ENCODE assay signal across 1 cellular context in genomic region chr7:135557455-135558336, GRCh38.
A peak's percentile ranks its signal among the peaks of the same experiment; 100 is the strongest.
TF ChIP-seq lines count a peak whose summit lies in the region.

Gene NUP205 (plus strand): TSS chr7:135557917. CDS start chr7:135557945, 28 bp downstream.

TF ChIP-seq in HEK293, 187 proteins besides CTCF, POLR2A, EP300 and RAD21 (continued from another document and continues in another):
- TF ChIP-seq TSHZ1 (tag by site-specific recombination; IDR thresholded peaks at IDR 0.05; ENCODE audit: borderline replicate concordance) = no peak
- TF ChIP-seq ZBTB44 (tag by site-specific recombination; IDR thresholded peaks at IDR 0.05) = no peak
- TF ChIP-seq ZNF571 (tag by site-specific recombination; IDR thresholded peaks at IDR 0.05) = no peak
- TF ChIP-seq ZNF426 (tag by site-specific recombination; IDR thresholded peaks at IDR 0.05) = no peak
- TF ChIP-seq WT1 (tag by site-specific recombination; IDR thresholded peaks at IDR 0.05) = no peak; the same call in 1 of the 2 replicates
- TF ChIP-seq HOXD13 (CRISPR knock-in tag; IDR thresholded peaks at IDR 0.05; ENCODE audit: borderline replicate concordance) = no peak
- no peak; the same call in 1 of the 2 replicates for TF ChIP-seq ZNF558 (tag by site-specific recombination; IDR thresholded peaks at IDR 0.05)
- peak; percentile 32 for TF ChIP-seq ZBTB26 (tag by site-specific recombination; optimal IDR thresholded peaks at IDR 0.05)
- no peak for TF ChIP-seq ZNF623 (tag by site-specific recombination; IDR thresholded peaks at IDR 0.05)
- no peak for TF ChIP-seq ZNF792 (tag by site-specific recombination; IDR thresholded peaks at IDR 0.05)
- no peak for TF ChIP-seq MYNN (tag by site-specific recombination; IDR thresholded peaks at IDR 0.05; ENCODE audit: borderline replicate concordance)
- TF ChIP-seq ZNF76 (tag by site-specific recombination; IDR thresholded peaks at IDR 0.05; ENCODE audit: borderline replicate concordance, low read depth) = peak; percentile 95
- no peak for TF ChIP-seq ZNF221 (tag by site-specific recombination; IDR thresholded peaks at IDR 0.05; ENCODE audit: borderline replicate concordance)
- peak; percentile 69; the same call in 1 of the 2 replicates for TF ChIP-seq ZNF660 (tag by site-specific recombination; IDR thresholded peaks at IDR 0.05)
- no peak for TF ChIP-seq ZNF239 (tag by site-specific recombination; IDR thresholded peaks at IDR 0.05)
- peak; percentile 74 for TF ChIP-seq ZBTB6 (tag by site-specific recombination; IDR thresholded peaks at IDR 0.05)
- TF ChIP-seq ZNF335 (tag by site-specific recombination; conservative IDR thresholded peaks at IDR 0.05) = peak; percentile 100
- TF ChIP-seq PRDM10 (tag by site-specific recombination; IDR thresholded peaks at IDR 0.05) = peak; percentile 50; the same call in 1 of the 2 replicates
- no peak for TF ChIP-seq ZNF184 (tag by site-specific recombination; IDR thresholded peaks at IDR 0.05)
- no peak for TF ChIP-seq ZBTB48 (tag by site-specific recombination; IDR thresholded peaks at IDR 0.05)
- no peak for TF ChIP-seq ZNF140 (tag by site-specific recombination; IDR thresholded peaks at IDR 0.05)
- no peak for TF ChIP-seq ZNF404 (tag by site-specific recombination; IDR thresholded peaks at IDR 0.05)
- TF ChIP-seq KLF17 (tag by site-specific recombination; IDR thresholded peaks at IDR 0.05) = peak; percentile 57
- peak; percentile 60 for TF ChIP-seq ZNF518A (tag by site-specific recombination; conservative IDR thresholded peaks at IDR 0.05; ENCODE audit: low read depth)
- TF ChIP-seq ZNF138 (tag by site-specific recombination; IDR thresholded peaks at IDR 0.05; ENCODE audit: borderline replicate concordance) = no peak
- TF ChIP-seq ZEB2 (tag by site-specific recombination; IDR thresholded peaks at IDR 0.05) = 0 out of 2 replicates have a peak, but pooled peaks have one; percentile 10
- TF ChIP-seq ZNF266 (tag by site-specific recombination; IDR thresholded peaks at IDR 0.05; ENCODE audit: low read depth) = no peak
- no peak for TF ChIP-seq ZNF768 (tag by site-specific recombination; IDR thresholded peaks at IDR 0.05)
- TF ChIP-seq ZNF560 (tag by site-specific recombination; IDR thresholded peaks at IDR 0.05; ENCODE audit: borderline replicate concordance) = no peak
- TF ChIP-seq ZFP3 (tag by site-specific recombination; IDR thresholded peaks at IDR 0.05; ENCODE audit: low read depth) = no peak
- TF ChIP-seq HIC1 (tag by site-specific recombination; IDR thresholded peaks at IDR 0.05) = no peak
- peak; percentile 74; the same call in 1 of the 2 replicates for TF ChIP-seq ZSCAN30 (tag by site-specific recombination; IDR thresholded peaks at IDR 0.05)
- peak; percentile 41 for TF ChIP-seq ZBTB10 (tag by site-specific recombination; IDR thresholded peaks at IDR 0.05)
- TF ChIP-seq ZNF112 (tag by site-specific recombination; IDR thresholded peaks at IDR 0.05) = no peak
- TF ChIP-seq ZNF157 (tag by site-specific recombination; IDR thresholded peaks at IDR 0.05) = no peak
